ENCODE assay signal across 1 cellular context in the genomic region with DNA sequence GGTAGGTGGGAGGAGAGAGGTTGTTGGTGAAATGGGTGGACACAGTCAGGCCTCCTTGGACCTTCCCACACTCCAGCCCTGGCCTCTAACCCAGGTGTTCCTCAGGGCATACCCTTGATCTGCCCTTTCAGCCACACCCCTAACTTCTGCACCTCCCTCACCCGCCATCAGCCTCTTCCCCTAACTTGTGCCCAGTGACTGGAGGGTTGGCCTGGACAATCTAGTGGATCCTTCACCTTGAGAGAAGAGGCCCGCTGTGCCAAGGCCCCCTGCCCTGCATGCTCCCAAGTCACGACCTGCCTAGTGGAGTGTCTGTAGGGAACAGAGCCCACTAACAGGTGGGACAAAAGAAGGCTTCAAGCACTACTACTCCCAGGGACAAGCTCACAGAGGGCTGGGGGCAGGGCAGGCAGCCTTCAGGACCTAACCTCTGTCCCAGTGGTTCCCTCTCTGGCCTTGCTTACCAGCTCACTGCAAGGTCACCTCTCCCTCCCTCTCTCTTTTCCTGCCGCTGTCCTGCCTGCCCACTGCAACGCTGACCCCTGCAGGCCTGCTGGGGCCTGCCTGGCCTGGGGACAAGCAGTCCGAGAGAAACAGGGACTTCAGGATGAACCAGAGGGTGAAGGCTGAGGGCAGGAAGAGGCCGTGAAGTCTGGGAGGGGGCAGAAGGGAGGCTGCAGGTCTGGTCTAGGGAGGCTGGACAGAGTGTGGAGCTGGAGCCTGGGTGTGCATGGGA.
TF ChIP-seq lines count a peak whose summit lies in the region.

No MANE protein-coding gene starts in this region.

TF ChIP-seq in HepG2, 621 proteins besides CTCF, POLR2A, EP300 and RAD21 (continued from another document):
- TF ChIP-seq, protein P1, sequence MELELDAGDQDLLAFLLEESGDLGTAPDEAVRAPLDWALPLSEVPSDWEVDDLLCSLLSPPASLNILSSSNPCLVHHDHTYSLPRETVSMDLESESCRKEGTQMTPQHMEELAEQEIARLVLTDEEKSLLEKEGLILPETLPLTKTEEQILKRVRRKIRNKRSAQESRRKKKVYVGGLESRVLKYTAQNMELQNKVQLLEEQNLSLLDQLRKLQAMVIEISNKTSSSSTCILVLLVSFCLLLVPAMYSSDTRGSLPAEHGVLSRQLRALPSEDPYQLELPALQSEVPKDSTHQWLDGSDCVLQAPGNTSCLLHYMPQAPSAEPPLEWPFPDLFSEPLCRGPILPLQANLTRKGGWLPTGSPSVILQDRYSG (CRISPR knock-in tag; IDR thresholded peaks at IDR 0.05), result no peak
